In genomic region chrX:4710618-4711433, GRCh38 we compare ENCODE assay signal across 8 cellular contexts.
DNase-seq lines count a peak whose midpoint lies in the region; ATAC-seq and TF ChIP-seq lines count a peak whose summit lies in the region.

No MANE protein-coding gene starts in this region.

- no peaks in the 10 kb centered on the region for H3K27me3 ChIP-seq in lower lobe of right lung (ENCODE audit: low read depth)
- H3K27me3 ChIP-seq in effector memory CD4-positive, alpha-beta T cell (replicated peaks; ENCODE audit: control insufficient read depth, insufficient read depth, low read length, poor library complexity, severe bottlenecking) = no peaks in the 10 kb centered on the region

- POLR2A ChIA-PET in RWPE1 (lab: Yijun Ruan, JAX; ENCODE audit: low non-redundant PET) = no interaction called here

- intact Hi-C loops in lower lobe of right lung (cut with DNase I) = no loop called here

- peaks cover 25% of the 10 kb centered on the region for H3K9me3 Mint-ChIP-seq in mesothelial cell of epicardium

- H3K4me3 ChIP-seq in lower lobe of right lung = no peak overlapping the region
- no peak overlapping the region for H3K4me3 ChIP-seq in effector memory CD4-positive, alpha-beta T cell (ENCODE audit: insufficient read depth, low read depth, low read length, poor library complexity, severe bottlenecking)

- H3K4me1 ChIP-seq in lower lobe of right lung = no peaks in the 10 kb centered on the region
- no peaks in the 10 kb centered on the region for H3K4me1 ChIP-seq in effector memory CD4-positive, alpha-beta T cell (ENCODE audit: control insufficient read depth, insufficient read depth, low read length, poor library complexity, severe bottlenecking)

- H3K4me1 Mint-ChIP-seq in mesothelial cell of epicardium = peaks cover 22% of the 10 kb centered on the region

- H3K36me3 ChIP-seq in lower lobe of right lung = no peaks in the 10 kb centered on the region
- no peaks in the 10 kb centered on the region for H3K36me3 ChIP-seq in effector memory CD4-positive, alpha-beta T cell (ENCODE audit: control insufficient read depth, insufficient read depth, low read length)

- no peak overlapping the region for H3K4me3 Mint-ChIP-seq in mesothelial cell of epicardium

- H3K27ac Mint-ChIP-seq in mesothelial cell of epicardium = peak overlapping the region; percentile 70

- CTCF ChIA-PET in RWPE1 (lab: Yijun Ruan, JAX) = no interaction called here

- no peak for TF ChIP-seq CTCF in RWPE1 (conservative IDR thresholded peaks at IDR 0.05; ENCODE audit: low read depth)
- TF ChIP-seq CTCF in mesothelial cell of epicardium (IDR thresholded peaks at IDR 0.05; ENCODE audit: unreplicated experiment) = no peak
- TF ChIP-seq CTCF in lower lobe of right lung (IDR thresholded peaks at IDR 0.05) = no peak

- ATAC-seq in GM18861 (IDR thresholded peaks at IDR 0.05; ENCODE audit: unreplicated experiment) (peak; percentile 74), HG03039 (IDR thresholded peaks at IDR 0.05; ENCODE audit: unreplicated experiment) (peak; percentile 74), lower lobe of right lung (no peak), HG03097 (IDR thresholded peaks at IDR 0.05; ENCODE audit: low FRiP score, unreplicated experiment) (no peak)

- DNase-seq in RWPE1 (ENCODE audit: low spot score) (peak; percentile 5), mesothelial cell of epicardium (ENCODE audit: low spot score in 2 of 2, unreplicated experiment in 2 of 2) (no peak), lower lobe of right lung (no peak), SW 1271 (lab: John Stamatoyannopoulos, UW) (no peak)
- DNase-seq in effector memory CD4-positive, alpha-beta T cell = no peak

- peaks cover 2% of the 10 kb centered on the region for H3K36me3 Mint-ChIP-seq in mesothelial cell of epicardium

- H3K9me3 ChIP-seq in lower lobe of right lung = no peaks in the 10 kb centered on the region
- no peaks in the 10 kb centered on the region for H3K9me3 ChIP-seq in effector memory CD4-positive, alpha-beta T cell (ENCODE audit: control insufficient read depth, low read length)

- H3K27ac ChIP-seq in RWPE1 (no peak overlapping the region), lower lobe of right lung (no peak overlapping the region)
- H3K27ac ChIP-seq in effector memory CD4-positive, alpha-beta T cell (ENCODE audit: insufficient read depth, low read length, poor library complexity, severe bottlenecking) = no peak overlapping the region

- no peaks in the 10 kb centered on the region for H3K27me3 Mint-ChIP-seq in mesothelial cell of epicardium (ENCODE audit: low read depth)

Comparison
In these comparisons a context has a peak if more than half of its experiments do, and no peak if none do; other contexts are left out.
1. ATAC-seq: peak in GM18861 (single experiment) and HG03039 (single experiment); none in lower lobe of right lung (0 of 2) and HG03097 (single experiment).